ENCODE assay signal across 21 cellular contexts in genomic region chr1:209893751-209894150, GRCh38. TPM values are rescaled to one million over a fixed set of nuclear protein-coding genes. Genes with fewer than 3 reads are reported as not detected.
"Had no signal": no experiment of that assay in that cellular context is flagged by ENCODE, and none has a peak within 500 bp of the region (broad histone marks: within the 10 kb centered on the region; RNA-seq: fewer than 3 reads in every experiment).

No MANE protein-coding gene starts in this region.

- H3K4me1 Mint-ChIP-seq: mesothelial cell of epicardium had no signal

- DNase-seq: activated CD4-positive, alpha-beta memory T cell treated with anti-CD3 and anti-CD28 coated beads, Interleukin-2, amount 10 ng/mL, durations not matched to agents 7 days and 5 days; activated CD4-positive, alpha-beta T cell treated with anti-CD3 and anti-CD28 coated beads for 4 hours; activated CD4-positive, CD25-positive, alpha-beta regulatory T cell; activated effector memory CD4-positive, alpha-beta T cell treated with Interleukin-2 at 50 U/mL for 16 hours; activated naive CD4-positive, alpha-beta T cell treated with anti-CD3 and anti-CD28 coated beads, Interleukin-2, amount 10 ng/mL, durations not matched to agents 7 days and 5 days; activated T-cell treated with anti-CD3 and anti-CD28 coated beads, Interleukin-2, amount 50 U/mL, for 72 hours; amygdala; cerebellar nuclear complex; left lung; right cardiac atrium; stimulated activated CD4-positive, alpha-beta T cell treated with anti-CD3 and anti-CD28 coated beads, Interleukin-12 subunit alpha, Interleukin-12 subunit beta, amount 100 ng/mL, for 4 hours; substantia nigra; T-helper 17 cell; tibial artery; uterus had no signal

- H3K36me3 Mint-ChIP-seq: activated naive CD4-positive, alpha-beta T cell treated with anti-CD3 and anti-CD28 coated beads, Interleukin-2, amount 10 ng/mL, durations not matched to agents 7 days and 5 days; mesothelial cell of epicardium; natural killer cell treated with Interleukin-12 subunit alpha and Interleukin-12 subunit beta and Interleukin-15 and Interleukin-18, amount 100 ng/mL, for 72 hours had no signal

- ATAC-seq: activated T-cell treated with anti-CD3 and anti-CD28 coated beads, Interleukin-2, amount 50 U/mL, for 72 hours; left lung; natural killer cell treated with Interleukin-12 subunit alpha and Interleukin-12 subunit beta and Interleukin-15 and Interleukin-18, amount 100 ng/mL, for 72 hours; right cardiac atrium; T-helper 17 cell had no signal

- H3K4me3 Mint-ChIP-seq: activated CD4-positive, alpha-beta memory T cell treated with anti-CD3 and anti-CD28 coated beads, Interleukin-2, amount 10 ng/mL, durations not matched to agents 7 days and 5 days; activated naive CD4-positive, alpha-beta T cell treated with anti-CD3 and anti-CD28 coated beads, Interleukin-2, amount 10 ng/mL, durations not matched to agents 7 days and 5 days; activated T-cell treated with anti-CD3 and anti-CD28 coated beads, Interleukin-2, amount 50 U/mL, for 72 hours; mesothelial cell of epicardium; natural killer cell treated with Interleukin-12 subunit alpha and Interleukin-12 subunit beta and Interleukin-15 and Interleukin-18, amount 100 ng/mL, for 72 hours; stimulated activated naive CD8-positive, alpha-beta T cell treated with anti-CD3 and anti-CD28 coated beads, Interleukin-15, Interleukin-2, amounts not matched to agents 100 ng/mL and 50 ng/mL, for 24 hours; T-helper 17 cell had no signal

- H3K27ac Mint-ChIP-seq: activated CD4-positive, alpha-beta memory T cell treated with anti-CD3 and anti-CD28 coated beads, Interleukin-2, amount 10 ng/mL, durations not matched to agents 7 days and 5 days; activated naive CD4-positive, alpha-beta T cell treated with anti-CD3 and anti-CD28 coated beads, Interleukin-2, amount 10 ng/mL, durations not matched to agents 7 days and 5 days; activated T-cell treated with anti-CD3 and anti-CD28 coated beads, Interleukin-2, amount 50 U/mL, for 72 hours; mesothelial cell of epicardium; natural killer cell treated with Interleukin-12 subunit alpha and Interleukin-12 subunit beta and Interleukin-15 and Interleukin-18, amount 100 ng/mL, for 72 hours; stimulated activated naive CD8-positive, alpha-beta T cell treated with anti-CD3 and anti-CD28 coated beads, Interleukin-15, Interleukin-2, amounts not matched to agents 100 ng/mL and 50 ng/mL, for 24 hours; T-helper 17 cell had no signal

- H3K36me3 ChIP-seq: left lung, tibial artery, uterus had no signal

- H3K27ac ChIP-seq: coronary artery, left lung, parathyroid adenoma, tibial artery, uterus had no signal

- H3K9me3 Mint-ChIP-seq: activated CD4-positive, alpha-beta memory T cell treated with anti-CD3 and anti-CD28 coated beads, Interleukin-2, amount 10 ng/mL, durations not matched to agents 7 days and 5 days; activated naive CD4-positive, alpha-beta T cell treated with anti-CD3 and anti-CD28 coated beads, Interleukin-2, amount 10 ng/mL, durations not matched to agents 7 days and 5 days; activated T-cell treated with anti-CD3 and anti-CD28 coated beads, Interleukin-2, amount 50 U/mL, for 72 hours; mesothelial cell of epicardium; natural killer cell treated with Interleukin-12 subunit alpha and Interleukin-12 subunit beta and Interleukin-15 and Interleukin-18, amount 100 ng/mL, for 72 hours; stimulated activated naive CD8-positive, alpha-beta T cell treated with anti-CD3 and anti-CD28 coated beads, Interleukin-15, Interleukin-2, amounts not matched to agents 100 ng/mL and 50 ng/mL, for 24 hours had no signal

- H3K9ac ChIP-seq: parathyroid adenoma had no signal

- H3K4me1 ChIP-seq: left lung, parathyroid adenoma, tibial artery, uterus had no signal

- H3K4me3 ChIP-seq: coronary artery, left lung, lung, tibial artery, uterus had no signal

- H3K27me3 ChIP-seq: left lung, tibial artery, uterus had no signal

- H3K9me3 ChIP-seq: left lung, tibial artery, uterus had no signal

RNA-seq across cellular contexts. Expression of gene SYT14, which starts 44.3 kb away (rescaled TPM):
- total RNA-seq: activated CD4-positive, alpha-beta memory T cell treated with anti-CD3 and anti-CD28 coated beads, Interleukin-2, amount 10 ng/mL, durations not matched to agents 7 days and 5 days; activated T-cell treated with anti-CD3 and anti-CD28 coated beads, Interleukin-2, amount 50 U/mL, for 72 hours; natural killer cell treated with Interleukin-12 subunit alpha and Interleukin-12 subunit beta and Interleukin-15 and Interleukin-18, amount 100 ng/mL, for 72 hours; T-helper 17 cell had no signal
